Comparison of ENCODE assay signal across 10 cellular contexts in the genomic region with DNA sequence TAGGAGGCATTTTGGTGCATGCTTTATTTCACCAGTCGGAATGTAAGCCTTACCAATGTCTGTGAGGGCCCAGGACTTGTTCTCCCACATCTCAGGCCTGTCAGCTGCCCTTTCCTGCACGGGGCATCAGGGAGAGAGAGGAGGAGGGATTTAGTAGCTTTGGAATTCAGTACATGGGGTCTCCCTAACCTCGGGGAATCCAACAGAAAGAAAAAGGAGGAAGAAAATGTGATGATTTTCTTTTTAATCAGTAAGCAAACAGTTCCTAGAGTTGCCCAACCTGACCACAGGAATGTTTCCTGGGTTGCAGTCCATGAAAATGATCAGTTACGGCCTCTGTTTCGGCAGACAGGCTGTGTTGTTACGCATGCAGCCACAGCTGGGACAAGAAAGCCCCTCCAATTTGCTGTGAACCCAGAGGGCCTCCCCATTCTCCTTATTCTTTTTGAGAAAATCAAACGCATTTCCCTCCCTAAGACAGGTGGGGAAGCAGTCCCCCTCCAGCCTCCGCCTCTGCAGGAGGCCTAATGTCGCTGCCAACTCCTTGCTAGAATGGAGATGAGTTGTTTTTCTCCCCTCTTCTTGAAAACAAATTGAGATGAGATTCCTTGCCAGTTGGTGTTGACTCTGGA. TPM values are rescaled to one million over a fixed set of nuclear protein-coding genes. Genes with fewer than 3 reads are reported as not detected.
DNase-seq lines count a peak whose midpoint lies in the region; ATAC-seq and TF ChIP-seq lines count a peak whose summit lies in the region.
"Had no signal": no experiment of that assay in that cellular context is flagged by ENCODE, and none has a peak within 500 bp of the region (broad histone marks: within the 10 kb centered on the region; RNA-seq: fewer than 3 reads in every experiment).

No MANE protein-coding gene starts in this region.

- H3K9me3 ChIP-seq in left lung (no peaks in the 10 kb centered on the region), upper lobe of right lung (no peaks in the 10 kb centered on the region)

- DNase-seq in DMS 273 (lab: John Stamatoyannopoulos, UW; ENCODE audit: unreplicated experiment): peak; percentile 44
- DNase-seq in DMS 273 treated with DMSO at 0.1 percent for 48 hours (lab: John Stamatoyannopoulos, UW): no peak
- peak; percentile 82 for DNase-seq in brain microvascular endothelial cell
- no peak for DNase-seq in left lung
- no peak for DNase-seq in upper lobe of right lung
- no peak for DNase-seq in T-helper 2 cell
- DNase-seq in NCI-H748 (lab: John Stamatoyannopoulos, UW; ENCODE audit: unreplicated experiment): no peak
- DNase-seq in OCI-M2 (lab: John Stamatoyannopoulos, UW; ENCODE audit: unreplicated experiment): no peak
- DNase-seq: MM.1S had no signal

- in situ Hi-C loops in brain microvascular endothelial cell (cut with HindIII; ENCODE audit: low pct_ligation_motif_present, low sequenced_read_pairs): no loop called here

- TF ChIP-seq CTCF in brain microvascular endothelial cell (IDR thresholded peaks at IDR 0.05; ENCODE audit: low read depth, low read length, missing control alignments): no peak
- no peak for TF ChIP-seq CTCF in left lung (IDR thresholded peaks at IDR 0.05)
- TF ChIP-seq CTCF in upper lobe of right lung (IDR thresholded peaks at IDR 0.05): no peak

- ATAC-seq in left lung: peak; percentile 74
- peak; percentile 77 for ATAC-seq in upper lobe of right lung

- H3K27me3 ChIP-seq in brain microvascular endothelial cell (replicated peaks) (no peaks in the 10 kb centered on the region), left lung (no peaks in the 10 kb centered on the region), upper lobe of right lung (no peaks in the 10 kb centered on the region)

- H3K36me3 ChIP-seq in brain microvascular endothelial cell (replicated peaks): no peaks in the 10 kb centered on the region
- no peaks in the 10 kb centered on the region for H3K36me3 ChIP-seq in left lung
- H3K36me3 ChIP-seq in upper lobe of right lung: no peaks in the 10 kb centered on the region

- peak overlapping the region; percentile 46 for H3K27ac ChIP-seq in brain microvascular endothelial cell
- H3K27ac ChIP-seq in left lung: peak overlapping the region; percentile 13 to 28
- peak overlapping the region; percentile 24 for H3K27ac ChIP-seq in upper lobe of right lung
- H3K27ac ChIP-seq: 22Rv1 had no signal

- H3K4me1 ChIP-seq in left lung: peaks cover 8 to 38% of the 10 kb centered on the region in 2 donors
- H3K4me1 ChIP-seq in upper lobe of right lung: peaks cover 7% of the 10 kb centered on the region

- intact Hi-C loops in left lung (cut with DNase I): no loop called here
- intact Hi-C loops in upper lobe of right lung (cut with DNase I): no loop called here

- H3K4me3 ChIP-seq in brain microvascular endothelial cell (ENCODE audit: low read depth, low read length) (no peak overlapping the region), left lung (no peak overlapping the region), upper lobe of right lung (no peak overlapping the region)

RNA-seq across cellular contexts. Expression of a gene that starts 53.1 kb away (rescaled TPM):
- total RNA-seq in left lung (10 to 100 TPM; 17.6 to 24.1 TPM), upper lobe of right lung (19.1 TPM)

RNA-seq across cellular contexts. Expression of a gene that starts 53.2 kb away (rescaled TPM):
- total RNA-seq in left lung (100 to 1,000 TPM; 123 to 292 TPM), upper lobe of right lung (128 TPM)

Comparison
In these comparisons a context has a peak if more than half of its experiments do, and no peak if none do; other contexts are left out.
1. DNase-seq: peak in DMS 273 (single experiment) and brain microvascular endothelial cell (single experiment); none in DMS 273 treated with DMSO at 0.1 percent for 48 hours (single experiment), left lung (0 of 2), upper lobe of right lung (single experiment), T-helper 2 cell (0 of 5), NCI-H748 (single experiment) and OCI-M2 (single experiment).
2. Peak in every context shown above with its lines, with median percentiles within 50 percentile points of each other: H3K27ac ChIP-seq.